Comparison of ENCODE assay signal across 2 cellular contexts in the genomic region with DNA sequence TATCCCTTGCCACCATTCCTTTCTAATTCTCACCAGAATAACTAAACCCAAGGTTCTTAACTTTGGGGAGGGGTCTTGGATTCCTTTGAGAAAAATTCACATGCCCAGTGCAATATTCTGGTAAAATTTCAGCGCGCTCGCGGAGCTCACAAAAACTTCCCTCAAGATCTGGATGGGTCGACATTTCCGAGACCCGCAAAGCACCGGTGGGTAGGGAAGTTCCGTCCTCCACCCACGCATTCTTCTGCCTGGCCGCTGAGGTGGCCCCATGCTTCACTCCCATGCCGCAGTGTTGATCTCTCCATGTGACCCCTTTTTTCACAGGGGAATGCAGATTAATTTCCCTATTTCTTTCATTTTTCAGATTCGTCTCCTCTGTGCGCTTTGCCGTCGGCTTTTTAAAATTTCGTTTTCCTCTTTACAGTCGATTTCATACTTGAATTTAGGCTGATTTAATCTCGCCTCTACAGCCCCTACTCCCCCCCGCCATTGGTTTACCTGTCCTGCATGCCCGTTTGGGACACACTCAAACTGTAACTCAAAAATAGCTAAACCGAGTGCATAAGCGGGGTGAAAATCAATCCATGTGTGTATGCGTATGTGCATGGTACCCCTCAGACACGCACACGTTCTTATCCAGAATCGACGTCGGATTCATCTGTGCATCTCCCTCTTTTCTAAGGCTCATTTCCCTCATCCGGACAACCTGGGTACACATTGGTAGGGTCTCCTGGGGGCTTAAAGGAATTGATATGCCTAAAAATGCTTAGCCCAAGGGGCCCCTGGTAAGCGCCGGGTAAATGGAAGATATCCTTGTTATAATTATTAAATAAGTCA.
A peak's percentile ranks its signal among the peaks of the same experiment; 100 is the strongest.
TF ChIP-seq lines count a peak whose summit lies in the region.

No MANE protein-coding gene starts in this region.

TF ChIP-seq in SK-N-SH, 30 proteins besides CTCF, POLR2A, EP300 and RAD21 (continued from another document):
- TF ChIP-seq POLR2AphosphoS5 (IDR thresholded peaks at IDR 0.05; ENCODE audit: low read depth, low read length) (peak; percentile 57), NFIC (IDR thresholded peaks at IDR 0.05; ENCODE audit: borderline replicate concordance) (no peak)
TF ChIP-seq in SK-N-SH: peak in this region for 2.

TF ChIP-seq in SK-N-SH treated with all-trans-retinoic acid at 6 μM for 48 hours, 23 proteins besides CTCF, POLR2A, EP300 and RAD21 (continued from another document):
- TF ChIP-seq, protein P1, sequence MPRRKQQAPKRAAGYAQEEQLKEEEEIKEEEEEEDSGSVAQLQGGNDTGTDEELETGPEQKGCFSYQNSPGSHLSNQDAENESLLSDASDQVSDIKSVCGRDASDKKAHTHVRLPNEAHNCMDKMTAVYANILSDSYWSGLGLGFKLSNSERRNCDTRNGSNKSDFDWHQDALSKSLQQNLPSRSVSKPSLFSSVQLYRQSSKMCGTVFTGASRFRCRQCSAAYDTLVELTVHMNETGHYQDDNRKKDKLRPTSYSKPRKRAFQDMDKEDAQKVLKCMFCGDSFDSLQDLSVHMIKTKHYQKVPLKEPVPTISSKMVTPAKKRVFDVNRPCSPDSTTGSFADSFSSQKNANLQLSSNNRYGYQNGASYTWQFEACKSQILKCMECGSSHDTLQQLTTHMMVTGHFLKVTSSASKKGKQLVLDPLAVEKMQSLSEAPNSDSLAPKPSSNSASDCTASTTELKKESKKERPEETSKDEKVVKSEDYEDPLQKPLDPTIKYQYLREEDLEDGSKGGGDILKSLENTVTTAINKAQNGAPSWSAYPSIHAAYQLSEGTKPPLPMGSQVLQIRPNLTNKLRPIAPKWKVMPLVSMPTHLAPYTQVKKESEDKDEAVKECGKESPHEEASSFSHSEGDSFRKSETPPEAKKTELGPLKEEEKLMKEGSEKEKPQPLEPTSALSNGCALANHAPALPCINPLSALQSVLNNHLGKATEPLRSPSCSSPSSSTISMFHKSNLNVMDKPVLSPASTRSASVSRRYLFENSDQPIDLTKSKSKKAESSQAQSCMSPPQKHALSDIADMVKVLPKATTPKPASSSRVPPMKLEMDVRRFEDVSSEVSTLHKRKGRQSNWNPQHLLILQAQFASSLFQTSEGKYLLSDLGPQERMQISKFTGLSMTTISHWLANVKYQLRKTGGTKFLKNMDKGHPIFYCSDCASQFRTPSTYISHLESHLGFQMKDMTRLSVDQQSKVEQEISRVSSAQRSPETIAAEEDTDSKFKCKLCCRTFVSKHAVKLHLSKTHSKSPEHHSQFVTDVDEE (CRISPR knock-in tag; IDR thresholded peaks at IDR 0.05): no peak
- TF ChIP-seq PPARA (CRISPR knock-in tag; IDR thresholded peaks at IDR 0.05; ENCODE audit: borderline replicate concordance) (no peak), ZNF8 (CRISPR knock-in tag; IDR thresholded peaks at IDR 0.05) (no peak), BACH2 (CRISPR knock-in tag; IDR thresholded peaks at IDR 0.05; ENCODE audit: borderline replicate concordance) (no peak), TCF4 (CRISPR knock-in tag; IDR thresholded peaks at IDR 0.05; ENCODE audit: borderline replicate concordance) (no peak), ZNF565 (CRISPR knock-in tag; conservative IDR thresholded peaks at IDR 0.05; ENCODE audit: low read depth) (no peak), OSR1 (CRISPR knock-in tag; IDR thresholded peaks at IDR 0.05) (no peak), SNAI2 (CRISPR knock-in tag; IDR thresholded peaks at IDR 0.05) (no peak), GLIS3 (CRISPR knock-in tag; IDR thresholded peaks at IDR 0.05) (no peak), PATZ1 (CRISPR knock-in tag; IDR thresholded peaks at IDR 0.05; ENCODE audit: borderline replicate concordance) (no peak), ISL1 (CRISPR knock-in tag; IDR thresholded peaks at IDR 0.05) (no peak), ZC3H10 (CRISPR knock-in tag; IDR thresholded peaks at IDR 0.05) (no peak), ESRRG (CRISPR knock-in tag; IDR thresholded peaks at IDR 0.05) (no peak), RARB (CRISPR knock-in tag; IDR thresholded peaks at IDR 0.05) (no peak)
- TF ChIP-seq, protein P2, sequence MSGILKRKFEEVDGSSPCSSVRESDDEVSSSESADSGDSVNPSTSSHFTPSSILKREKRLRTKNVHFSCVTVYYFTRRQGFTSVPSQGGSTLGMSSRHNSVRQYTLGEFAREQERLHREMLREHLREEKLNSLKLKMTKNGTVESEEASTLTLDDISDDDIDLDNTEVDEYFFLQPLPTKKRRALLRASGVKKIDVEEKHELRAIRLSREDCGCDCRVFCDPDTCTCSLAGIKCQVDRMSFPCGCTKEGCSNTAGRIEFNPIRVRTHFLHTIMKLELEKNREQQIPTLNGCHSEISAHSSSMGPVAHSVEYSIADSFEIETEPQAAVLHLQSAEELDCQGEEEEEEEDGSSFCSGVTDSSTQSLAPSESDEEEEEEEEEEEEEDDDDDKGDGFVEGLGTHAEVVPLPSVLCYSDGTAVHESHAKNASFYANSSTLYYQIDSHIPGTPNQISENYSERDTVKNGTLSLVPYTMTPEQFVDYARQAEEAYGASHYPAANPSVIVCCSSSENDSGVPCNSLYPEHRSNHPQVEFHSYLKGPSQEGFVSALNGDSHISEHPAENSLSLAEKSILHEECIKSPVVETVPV (CRISPR knock-in tag; IDR thresholded peaks at IDR 0.05): no peak
